17 cellular contexts compared by ENCODE assay signal in genomic region chr10:5565205-5565545, GRCh38. TPM values are rescaled to one million over a fixed set of nuclear protein-coding genes. Genes with fewer than 3 reads are reported as not detected.
A peak's percentile ranks its signal among the peaks of the same experiment; 100 is the strongest.
DNase-seq lines count a peak whose midpoint lies in the region; ATAC-seq and TF ChIP-seq lines count a peak whose summit lies in the region.
"Had no signal": no experiment of that assay in that cellular context is flagged by ENCODE, and none has a peak within 500 bp of the region (broad histone marks: within the 10 kb centered on the region; RNA-seq: fewer than 3 reads in every experiment).

No MANE protein-coding gene starts in this region.

- H3K36me3 Mint-ChIP-seq in natural killer cell = no peaks in the 10 kb centered on the region
- H3K36me3 Mint-ChIP-seq in natural killer cell treated with Interleukin-12 subunit alpha and Interleukin-12 subunit beta and Interleukin-15 and Interleukin-18, amount 100 ng/mL, for 72 hours = no peaks in the 10 kb centered on the region
- no peaks in the 10 kb centered on the region for H3K36me3 Mint-ChIP-seq in chondrocyte (ENCODE audit: low read depth)
- peaks cover 0 to 8% (median 0%) of the 10 kb centered on the region in 5 donors for H3K36me3 Mint-ChIP-seq in naive thymus-derived CD4-positive, alpha-beta T cell
- H3K36me3 Mint-ChIP-seq: stimulated activated naive B cell treated with anti-CD40 and anti-IgM and Interleukin-4, amounts not matched to agents 10 μg/mL and 1 μg/mL and 100 μg/mL, for 72 hours had no signal

- no peaks in the 10 kb centered on the region for H3K9me3 Mint-ChIP-seq in natural killer cell
- peaks cover 5% of the 10 kb centered on the region for H3K9me3 Mint-ChIP-seq in natural killer cell treated with Interleukin-12 subunit alpha and Interleukin-12 subunit beta and Interleukin-15 and Interleukin-18, amount 100 ng/mL, for 72 hours
- no peaks in the 10 kb centered on the region for H3K9me3 Mint-ChIP-seq in chondrocyte (ENCODE audit: low read depth)
- peaks cover 0 to 6% (median 3%) of the 10 kb centered on the region in 11 donors for H3K9me3 Mint-ChIP-seq in naive thymus-derived CD4-positive, alpha-beta T cell

- DNase-seq in natural killer cell (no peak), chondrocyte (ENCODE audit: low spot score) (peak; percentile 79), AG20443 (ENCODE audit: low spot score) (no peak), NCI-H345 treated with DMSO at 0.1 percent for 48 hours (lab: John Stamatoyannopoulos, UW; ENCODE audit: unreplicated experiment) (no peak), RKO (ENCODE audit: low spot score) (no peak)
- DNase-seq in natural killer cell treated with Interleukin-12 subunit alpha and Interleukin-12 subunit beta and Interleukin-15 and Interleukin-18, amount 100 ng/mL, for 72 hours (ENCODE audit: low spot score) = no peak
- no peak for DNase-seq in naive thymus-derived CD4-positive, alpha-beta T cell
- DNase-seq: BE2C; NCI-H1436; NCI-H510A; stimulated activated CD4-positive, alpha-beta T cell treated with anti-CD3 and anti-CD28 coated beads, Interleukin-2, amount 100 ng/mL, for 48 hours; stimulated activated naive B cell treated with anti-CD40 and anti-IgM and Interleukin-4, amounts not matched to agents 10 μg/mL and 1 μg/mL and 100 μg/mL, for 72 hours; T-helper 9 cell had no signal

- no peak overlapping the region for H3K4me3 Mint-ChIP-seq in natural killer cell
- H3K4me3 Mint-ChIP-seq in natural killer cell treated with Interleukin-12 subunit alpha and Interleukin-12 subunit beta and Interleukin-15 and Interleukin-18, amount 100 ng/mL, for 72 hours = no peak overlapping the region
- no peak overlapping the region for H3K4me3 Mint-ChIP-seq in chondrocyte (ENCODE audit: unreplicated experiment)
- peak overlapping the region; percentile 78 to 95 (median 86) for H3K4me3 Mint-ChIP-seq in naive thymus-derived CD4-positive, alpha-beta T cell
- H3K4me3 Mint-ChIP-seq: stimulated activated naive B cell treated with anti-CD40 and anti-IgM and Interleukin-4, amounts not matched to agents 10 μg/mL and 1 μg/mL and 100 μg/mL, for 72 hours had no signal

- ATAC-seq in natural killer cell (no peak), HG02759 (IDR thresholded peaks at IDR 0.05; ENCODE audit: unreplicated experiment) (no peak)
- ATAC-seq in natural killer cell treated with Interleukin-12 subunit alpha and Interleukin-12 subunit beta and Interleukin-15 and Interleukin-18, amount 100 ng/mL, for 72 hours = no peak
- no peak for ATAC-seq in naive thymus-derived CD4-positive, alpha-beta T cell
- ATAC-seq: stimulated activated naive B cell treated with anti-CD40 and anti-IgM and Interleukin-4, amounts not matched to agents 10 μg/mL and 1 μg/mL and 100 μg/mL, for 72 hours had no signal

- H3K36me3 ChIP-seq in naive thymus-derived CD4-positive, alpha-beta T cell (ENCODE audit: control insufficient read depth in 2 of 3, insufficient read depth in 3 of 3, low read length in 3 of 3) = no peaks in the 10 kb centered on the region
- H3K36me3 ChIP-seq: BE2C, brain microvascular endothelial cell, prostate gland had no signal

- POLR2A ChIA-PET in naive thymus-derived CD4-positive, alpha-beta T cell (lab: Charles Lee) = interaction anchor here (0.8 to 5.9 kb wide), 12 partner anchors 10 to 246 kb away, joined by 3 to 70 read pairs (median 4); no protein-coding TSS in a partner anchor

- CTCF ChIA-PET in naive thymus-derived CD4-positive, alpha-beta T cell (lab: Charles Lee) = interaction anchor here (1.1 to 1.4 kb wide), 2 partner anchors 42 to 58 kb away, joined by 3 read pairs; no protein-coding TSS in a partner anchor

- peaks cover 3 to 31% of the 10 kb centered on the region in 2 donors for H3K4me1 ChIP-seq in naive thymus-derived CD4-positive, alpha-beta T cell (ENCODE audit: control insufficient read depth in 2 of 2, insufficient read depth in 2 of 2, low read length in 2 of 2)
- H3K4me1 ChIP-seq: BE2C, prostate gland had no signal

- peak overlapping the region; percentile 67 to 68 for H3K27ac Mint-ChIP-seq in natural killer cell
- no peak overlapping the region for H3K27ac Mint-ChIP-seq in natural killer cell treated with Interleukin-12 subunit alpha and Interleukin-12 subunit beta and Interleukin-15 and Interleukin-18, amount 100 ng/mL, for 72 hours
- H3K27ac Mint-ChIP-seq in chondrocyte (ENCODE audit: unreplicated experiment) = no peak overlapping the region
- H3K27ac Mint-ChIP-seq in naive thymus-derived CD4-positive, alpha-beta T cell = peak overlapping the region; percentile 97 to 100 (median 99)

- H3K27me3 Mint-ChIP-seq in natural killer cell (ENCODE audit: low read depth in 2 of 2) (peaks cover 9 to 11% of the 10 kb centered on the region in 2 donors), chondrocyte (ENCODE audit: low read depth) (no peaks in the 10 kb centered on the region)
- peaks cover 10 to 13% of the 10 kb centered on the region in 2 donors for H3K27me3 Mint-ChIP-seq in natural killer cell treated with Interleukin-12 subunit alpha and Interleukin-12 subunit beta and Interleukin-15 and Interleukin-18, amount 100 ng/mL, for 72 hours
- peaks cover 0 to 6% (median 0%) of the 10 kb centered on the region in 5 donors for H3K27me3 Mint-ChIP-seq in naive thymus-derived CD4-positive, alpha-beta T cell

- TF ChIP-seq CTCF in natural killer cell (IDR thresholded peaks at IDR 0.05) (no peak), chondrocyte (IDR thresholded peaks at IDR 0.05) (no peak)

- H3K27me3 ChIP-seq in naive thymus-derived CD4-positive, alpha-beta T cell (ENCODE audit: control insufficient read depth in 2 of 2, insufficient read depth in 2 of 2, low read length in 2 of 2) = no peaks in the 10 kb centered on the region
- H3K27me3 ChIP-seq: BE2C, brain microvascular endothelial cell had no signal

- H3K9me3 ChIP-seq in naive thymus-derived CD4-positive, alpha-beta T cell (ENCODE audit: control insufficient read depth in 2 of 3, low read length in 3 of 3) = no peaks in the 10 kb centered on the region
- H3K9me3 ChIP-seq: BE2C, prostate gland had no signal

- H3K27ac ChIP-seq in naive thymus-derived CD4-positive, alpha-beta T cell (ENCODE audit: low read depth, low read length) = peak overlapping the region; percentile 83
- H3K27ac ChIP-seq: brain microvascular endothelial cell, prostate gland had no signal

- intact Hi-C loops in natural killer cell (cut with micrococcal nuclease) = no loop called here
- intact Hi-C loops in naive thymus-derived CD4-positive, alpha-beta T cell (cut with micrococcal nuclease) = no loop called here

- H3K4me3 ChIP-seq in naive thymus-derived CD4-positive, alpha-beta T cell (ENCODE audit: low read length) = no peak overlapping the region
- H3K4me3 ChIP-seq: prostate gland had no signal

- H3K4me1 Mint-ChIP-seq in natural killer cell (peaks cover 11 to 23% of the 10 kb centered on the region in 2 donors), chondrocyte (ENCODE audit: low read depth) (peaks cover 30% of the 10 kb centered on the region)
- peaks cover 13 to 21% of the 10 kb centered on the region in 2 donors for H3K4me1 Mint-ChIP-seq in natural killer cell treated with Interleukin-12 subunit alpha and Interleukin-12 subunit beta and Interleukin-15 and Interleukin-18, amount 100 ng/mL, for 72 hours (ENCODE audit: low read depth in 2 of 2)
- peaks cover 24 to 49% (median 38%) of the 10 kb centered on the region in 7 donors for H3K4me1 Mint-ChIP-seq in naive thymus-derived CD4-positive, alpha-beta T cell

RNA-seq across cellular contexts. Expression of gene CALML3, which starts 40.4 kb away (rescaled TPM):
- not detected for total RNA-seq in natural killer cell
- total RNA-seq in natural killer cell treated with Interleukin-12 subunit alpha and Interleukin-12 subunit beta and Interleukin-15 and Interleukin-18, amount 100 ng/mL, for 72 hours = not detected
- not detected in 3 replicates for total RNA-seq in chondrocyte
- total RNA-seq in naive thymus-derived CD4-positive, alpha-beta T cell = not detected
- not detected for polyA plus RNA-seq in naive thymus-derived CD4-positive, alpha-beta T cell
- total RNA-seq: Daoy had no signal

Comparison
In these comparisons a context has a peak if more than half of its experiments do, and no peak if none do; other contexts are left out.
1. H3K27ac Mint-ChIP-seq: peak in natural killer cell (2 of 2) and naive thymus-derived CD4-positive, alpha-beta T cell (9 of 9); none in natural killer cell treated with Interleukin-12 subunit alpha and Interleukin-12 subunit beta and Interleukin-15 and Interleukin-18, amount 100 ng/mL, for 72 hours (0 of 2) and chondrocyte (single experiment).
2. H3K4me3 Mint-ChIP-seq: peak in naive thymus-derived CD4-positive, alpha-beta T cell (10 of 10); none in natural killer cell (single experiment), natural killer cell treated with Interleukin-12 subunit alpha and Interleukin-12 subunit beta and Interleukin-15 and Interleukin-18, amount 100 ng/mL, for 72 hours (single experiment) and chondrocyte (single experiment).